ENCODE assay signal across 1 cellular context in genomic region chr14:52352546-52352945, GRCh38.
TF ChIP-seq lines count a peak whose summit lies in the region.

No MANE protein-coding gene starts in this region.

TF ChIP-seq in GM12878, 131 proteins besides CTCF, POLR2A, EP300 and RAD21 (continued from another document):
- TF ChIP-seq IKZF1 (conservative IDR thresholded peaks at IDR 0.05) (no peak), SUZ12 (IDR thresholded peaks at IDR 0.05; ENCODE audit: unreplicated experiment) (no peak), CREM (IDR thresholded peaks at IDR 0.05; ENCODE audit: low read depth) (no peak), ASH2L (IDR thresholded peaks at IDR 0.05; ENCODE audit: borderline replicate concordance, low read depth) (no peak), TAF1 (IDR thresholded peaks at IDR 0.05; ENCODE audit: borderline replicate concordance, low read depth, low read length) (no peak), ATF2 (IDR thresholded peaks at IDR 0.05; ENCODE audit: low read length) (no peak), EED (IDR thresholded peaks at IDR 0.05; ENCODE audit: low read depth) (no peak), SMAD1 (IDR thresholded peaks at IDR 0.05; ENCODE audit: low read depth, partially characterized antibody) (no peak)
